ENCODE assay signal across 1 cellular context in genomic region chr13:113584205-113584869, GRCh38.
A peak's percentile ranks its signal among the peaks of the same experiment; 100 is the strongest.
TF ChIP-seq lines count a peak whose summit lies in the region.

TFDP1 (plus strand) TSS chr13:113584753; CDS start chr13:113585838, 1,085 bp downstream.

TF ChIP-seq in K562, 482 proteins besides CTCF, POLR2A, EP300 and RAD21 (continued from another document):
- TF ChIP-seq MBD2 (IDR thresholded peaks at IDR 0.05; ENCODE audit: borderline replicate concordance, low read depth) (peak; percentile 19; the same call in 1 of the 2 replicates), RB1 (IDR thresholded peaks at IDR 0.05; ENCODE audit: low read depth) (peak; percentile 95), SAFB2 (IDR thresholded peaks at IDR 0.05; ENCODE audit: borderline replicate concordance, low read depth, low read length, severe bottlenecking) (no peak), CHD4 (IDR thresholded peaks at IDR 0.05; ENCODE audit: insufficient read depth, insufficient replicate concordance, low read depth, low read length, poor library complexity, severe bottlenecking) (no peak), MAX (CRISPR knock-in tag; IDR thresholded peaks at IDR 0.05) (peak; percentile 70), ELK1 (CRISPR knock-in tag; IDR thresholded peaks at IDR 0.05) (no peak), DIDO1 (tag; IDR thresholded peaks at IDR 0.05; ENCODE audit: low read depth) (no peak), KDM1A (IDR thresholded peaks at IDR 0.05) (peak in 1 of 2 experiments; percentile 98; a peak in 2 of 4 replicates), NCOA1 (IDR thresholded peaks at IDR 0.05; ENCODE audit: low read depth) (no peak), ZSCAN29 (IDR thresholded peaks at IDR 0.05) (no peak), CTBP1 (IDR thresholded peaks at IDR 0.05; ENCODE audit: borderline replicate concordance) (peak; percentile 86), ZNF830 (CRISPR knock-in tag; IDR thresholded peaks at IDR 0.05) (no peak), NUFIP1 (IDR thresholded peaks at IDR 0.05; ENCODE audit: partially characterized antibody) (no peak), ARID2 (IDR thresholded peaks at IDR 0.05) (peak; percentile 18; the same call in 1 of the 2 replicates), ZNF140 (CRISPR knock-in tag; IDR thresholded peaks at IDR 0.05) (no peak), KDM5B (IDR thresholded peaks at IDR 0.05; ENCODE audit: insufficient replicate concordance, low read depth, low read length) (peak; percentile 73)
